Comparison of ENCODE assay signal across 1 cellular context in genomic region chr4:83071116-83071515, GRCh38.
TF ChIP-seq lines count a peak whose summit lies in the region.

No MANE protein-coding gene starts in this region.

TF ChIP-seq in IMR-90, 13 proteins besides CTCF, POLR2A, EP300 and RAD21:
- TF ChIP-seq USF2 (IDR thresholded peaks at IDR 0.05; ENCODE audit: low read depth, low read length) (no peak), RFX5 (IDR thresholded peaks at IDR 0.05; ENCODE audit: low read depth, low read length) (no peak), MAFK (IDR thresholded peaks at IDR 0.05; ENCODE audit: low read depth, low read length) (no peak), MXI1 (IDR thresholded peaks at IDR 0.05; ENCODE audit: borderline replicate concordance, low read depth, low read length) (no peak), NFE2L2 (IDR thresholded peaks at IDR 0.05; ENCODE audit: low read depth, low read length) (no peak), FOS (IDR thresholded peaks at IDR 0.05; ENCODE audit: low read depth, low read length) (no peak), CEBPB (IDR thresholded peaks at IDR 0.05; ENCODE audit: low read depth, low read length) (no peak)
- TF ChIP-seq, protein P1, sequence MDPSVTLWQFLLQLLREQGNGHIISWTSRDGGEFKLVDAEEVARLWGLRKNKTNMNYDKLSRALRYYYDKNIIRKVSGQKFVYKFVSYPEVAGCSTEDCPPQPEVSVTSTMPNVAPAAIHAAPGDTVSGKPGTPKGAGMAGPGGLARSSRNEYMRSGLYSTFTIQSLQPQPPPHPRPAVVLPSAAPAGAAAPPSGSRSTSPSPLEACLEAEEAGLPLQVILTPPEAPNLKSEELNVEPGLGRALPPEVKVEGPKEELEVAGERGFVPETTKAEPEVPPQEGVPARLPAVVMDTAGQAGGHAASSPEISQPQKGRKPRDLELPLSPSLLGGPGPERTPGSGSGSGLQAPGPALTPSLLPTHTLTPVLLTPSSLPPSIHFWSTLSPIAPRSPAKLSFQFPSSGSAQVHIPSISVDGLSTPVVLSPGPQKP (IDR thresholded peaks at IDR 0.05; ENCODE audit: borderline replicate concordance, low read depth, low read length) = no peak
TF ChIP-seq in IMR-90: peak in this region for 0.
